20 cellular contexts compared by ENCODE assay signal in the genomic region with DNA sequence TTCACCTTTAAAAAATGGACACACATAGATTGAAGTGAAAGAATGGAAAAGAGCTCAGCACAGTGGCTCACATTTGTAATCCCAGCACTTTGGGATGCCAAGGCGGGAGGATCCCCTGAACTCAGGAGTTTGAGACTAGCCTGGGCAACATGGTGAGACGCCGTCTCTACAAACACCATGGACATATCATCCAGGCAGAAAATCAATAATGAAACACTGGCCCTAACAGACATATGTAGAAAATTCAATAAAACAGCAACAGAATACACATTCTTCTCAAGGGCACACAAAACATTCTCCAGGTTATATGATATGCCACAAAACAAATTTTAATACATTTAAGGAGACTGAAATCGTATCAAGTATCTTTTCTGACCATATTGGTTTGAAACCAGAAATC. TPM values are rescaled to one million over a fixed set of nuclear protein-coding genes. Genes with fewer than 3 reads are reported as not detected.
A peak's percentile ranks its signal among the peaks of the same experiment; 100 is the strongest.
DNase-seq lines count a peak whose midpoint lies in the region; ATAC-seq, FAIRE-seq and TF ChIP-seq lines count a peak whose summit lies in the region.
"Had no signal": no experiment of that assay in that cellular context is flagged by ENCODE, and none has a peak within 500 bp of the region (broad histone marks: within the 10 kb centered on the region; RNA-seq: fewer than 3 reads in every experiment).

No MANE protein-coding gene starts in this region.

- peaks cover 44% of the 10 kb centered on the region for H3K4me1 Mint-ChIP-seq in central memory CD8-positive, alpha-beta T cell
- H3K4me1 Mint-ChIP-seq: GM23338, H9 had no signal

- H3K9me3 Mint-ChIP-seq in central memory CD8-positive, alpha-beta T cell: no peaks in the 10 kb centered on the region
- H3K9me3 Mint-ChIP-seq: CD4-positive, alpha-beta T cell; CD8-positive, alpha-beta memory T cell; GM23338; H9 had no signal

- no peak overlapping the region for H3K9ac ChIP-seq in HepG2 (ENCODE audit: insufficient read depth, low read depth, low read length)
- H3K9ac ChIP-seq: BLaER1 had no signal

- no peaks in the 10 kb centered on the region for H3K27me3 Mint-ChIP-seq in central memory CD8-positive, alpha-beta T cell
- H3K27me3 Mint-ChIP-seq: B cell; CD4-positive, alpha-beta T cell; CD8-positive, alpha-beta memory T cell had no signal

- in situ Hi-C loops in HepG2 (cut with HindIII; ENCODE audit: extremely low pct_ligation_motif_present, low pct_unique_long_range_greater_than_20kb): no loop called here

- FAIRE-seq in HepG2 (lab: Jason Lieb, UNC): no peak
- FAIRE-seq: GM12891 had no signal

- peaks cover 15% of the 10 kb centered on the region for H3K4me1 ChIP-seq in HepG2 (ENCODE audit: insufficient read depth, low read length)
- no peaks in the 10 kb centered on the region for H3K4me1 ChIP-seq in right lobe of liver
- H3K4me1 ChIP-seq: BLaER1 had no signal

- ATAC-seq in HepG2 (peak; percentile 52; the same call in 1 of the 3 replicates), right lobe of liver (no peak), HG03571 (IDR thresholded peaks at IDR 0.05; ENCODE audit: unreplicated experiment) (no peak)
- ATAC-seq in central memory CD8-positive, alpha-beta T cell (replicated peaks; ENCODE audit: extremely low read depth, poor library complexity, severe bottlenecking): no peak
- ATAC-seq: GM23338, HCT116 had no signal

- TF ChIP-seq CTCF in HepG2 (CRISPR knock-in tag; IDR thresholded peaks at IDR 0.05) (no peak), right lobe of liver (IDR thresholded peaks at IDR 0.05) (no peak)

- H3K9me3 ChIP-seq in HepG2 (ENCODE audit: low read length) (no peaks in the 10 kb centered on the region), right lobe of liver (no peaks in the 10 kb centered on the region)
- H3K9me3 ChIP-seq: BLaER1 had no signal

- no peak overlapping the region for H3K4me3 Mint-ChIP-seq in central memory CD8-positive, alpha-beta T cell
- H3K4me3 Mint-ChIP-seq: B cell; CD4-positive, alpha-beta T cell; CD8-positive, alpha-beta memory T cell; GM23338; H9 had no signal

- H3K4me3 ChIP-seq in HepG2 (replicated peaks in 1 of 3; ENCODE audit: insufficient read depth in 1 of 3, low read depth in 2 of 3, low read length in 3 of 3) (no peak overlapping the region), right lobe of liver (no peak overlapping the region)
- H3K4me3 ChIP-seq: BLaER1, GM23338 had no signal

- peaks cover 28% of the 10 kb centered on the region for H3K36me3 Mint-ChIP-seq in central memory CD8-positive, alpha-beta T cell (ENCODE audit: insufficient read depth)

- no peak for TF ChIP-seq RAD21 in HepG2 (CRISPR knock-in tag; IDR thresholded peaks at IDR 0.05)

- peak overlapping the region; percentile 24 for H3K27ac Mint-ChIP-seq in central memory CD8-positive, alpha-beta T cell (ENCODE audit: low read depth)
- H3K27ac Mint-ChIP-seq: B cell; CD4-positive, alpha-beta T cell; GM23338; H9 had no signal

- DNase-seq in NCI-H146 (lab: John Stamatoyannopoulos, UW) (peak; percentile 30), NCI-H146 treated with DMSO at 0.1 percent for 48 hours (lab: John Stamatoyannopoulos, UW; ENCODE audit: unreplicated experiment) (no peak), HepG2 (ENCODE audit: low spot score) (no peak), right lobe of liver (no peak)
- DNase-seq in central memory CD8-positive, alpha-beta T cell (ENCODE audit: low spot score in 2 of 2): no peak
- DNase-seq: Calu3; CD4-positive, alpha-beta T cell; CD8-positive, alpha-beta memory T cell; DMS53; DMS79 treated with DMSO at 0.1 percent for 48 hours; GF-D8; H9 had no signal

- intact Hi-C loops in HepG2 (cut with micrococcal nuclease; ENCODE audit: unreplicated experiment) (no loop called here), right lobe of liver (cut with DNase I) (no loop called here)

- POLR2A ChIA-PET in HepG2 (lab: Yijun Ruan, JAX): no interaction called here

- H3K79me2 ChIP-seq in HepG2 (ENCODE audit: insufficient read depth, low read length): no peaks in the 10 kb centered on the region

- H3K27me3 ChIP-seq in HepG2 (ENCODE audit: control insufficient read depth in 1 of 2, insufficient read depth in 2 of 2, low read length in 2 of 2) (no peaks in the 10 kb centered on the region), right lobe of liver (no peaks in the 10 kb centered on the region)
- H3K27me3 ChIP-seq: BLaER1 had no signal

- H3K27ac ChIP-seq in HepG2 (ENCODE audit: extremely low read length, insufficient read depth, low read length): no peak overlapping the region
- no peak overlapping the region for H3K27ac ChIP-seq in right lobe of liver
- H3K27ac ChIP-seq: 22Rv1, BLaER1, C4-2B had no signal

- TF ChIP-seq EP300 in HepG2 (IDR thresholded peaks at IDR 0.05; ENCODE audit: low read depth in 2 of 2, low read length in 2 of 2) (no peak), HepG2 (CRISPR knock-in tag; IDR thresholded peaks at IDR 0.05; ENCODE audit: borderline replicate concordance) (no peak)

- TF ChIP-seq POLR2A in HepG2 (IDR thresholded peaks at IDR 0.05; ENCODE audit: insufficient read depth in 1 of 2, low read depth in 2 of 2, low read length in 2 of 2) (no peak), right lobe of liver (IDR thresholded peaks at IDR 0.05) (no peak)

- no peak overlapping the region for H3K4me2 ChIP-seq in HepG2 (ENCODE audit: low read depth, low read length)
- H3K4me2 ChIP-seq: BLaER1, GM23338 had no signal

- BruUV-seq in HepG2 (replicated peaks; lab: Mats Ljungman, UMichigan): no TSS peak

- WGBS in HepG2 (ENCODE audit: low lambda C conversion rate): 87% methylated on average over 4 of the region's 4 CpGs
- whole genome bisulfite sequencing in right lobe of liver (ENCODE audit: insufficient coverage, low coverage, low lambda C conversion rate, missing lambda C conversion rate): 88% methylated on average over 4 of the region's 4 CpGs

- H4K20me1 ChIP-seq in HepG2 (ENCODE audit: insufficient read depth, low read length): no peaks in the 10 kb centered on the region
- H4K20me1 ChIP-seq: BLaER1 had no signal

- CTCF ChIA-PET in HepG2 (lab: Yijun Ruan, JAX; ENCODE audit: low intra/inter-chr PET ratio, low total read pairs): no interaction called here

- H2AFZ ChIP-seq in HepG2 (ENCODE audit: low read length): no peak overlapping the region
- H2AFZ ChIP-seq: GM23338 had no signal

- peaks cover 0 to 3% of the 10 kb centered on the region in 2 experiments; a peak in 3 of 5 replicates for H3K36me3 ChIP-seq in HepG2 (replicated peaks in 1 of 2; ENCODE audit: control insufficient read depth in 1 of 2, insufficient read depth in 2 of 2, low read length in 2 of 2)
- H3K36me3 ChIP-seq in right lobe of liver: peaks cover 0 to 16% (median 0%) of the 10 kb centered on the region in 4 donors

TF ChIP-seq in HepG2, 621 proteins besides CTCF, POLR2A, EP300 and RAD21:
- peak; percentile 91 for TF ChIP-seq KAT2B (IDR thresholded peaks at IDR 0.05; ENCODE audit: borderline replicate concordance, low read depth, low read length)
- no peak for TF ChIP-seq ZNF678 (CRISPR knock-in tag; IDR thresholded peaks at IDR 0.05)
- peak; percentile 76 for TF ChIP-seq ONECUT2 (CRISPR knock-in tag; IDR thresholded peaks at IDR 0.05)
TF ChIP-seq in HepG2: peak in this region for 2.

RNA-seq across cellular contexts. Expression of gene WASHC3, which starts 7.4 kb away (rescaled TPM):
- total RNA-seq in HepG2 (2016; rRNA removed; fragmentation: Illumina TruSeq; extraction: Trizol) (32.7 and 40.5 TPM in 2 replicates), right lobe of liver (10 to 100 TPM; 13.0 to 35.3 (median 22.6) TPM)
- 16.5 and 22.9 TPM in 2 replicates for total RNA-seq in HepG2 (2016; cell fraction: cytosol; rRNA removed; fragmentation: Illumina TruSeq; extraction: Trizol; ENCODE audit: low read depth)
- total RNA-seq in HepG2 (2016; cell fraction: insoluble cytoplasmic fraction; rRNA removed; fragmentation: Illumina TruSeq; extraction: Trizol): 32.7 and 45.6 TPM in 2 replicates
- total RNA-seq in HepG2 (2016; cell fraction: membrane; rRNA removed; fragmentation: Illumina TruSeq; extraction: Trizol): 15.4 and 17.0 TPM in 2 replicates
- total RNA-seq in HepG2 (2016; cell fraction: nucleus; rRNA removed; fragmentation: Illumina TruSeq; extraction: Trizol): 23.2 and 28.9 TPM in 2 replicates
- polyA plus RNA-seq in HepG2 (2011; rRNA removed): 36.0 and 47.3 TPM in 2 replicates
- 26.2 and 34.9 TPM in 2 replicates for polyA plus RNA-seq in HepG2 (2011; cell fraction: cytosol; rRNA removed)
- polyA plus RNA-seq in HepG2 (2011; cell fraction: nucleus; rRNA removed): 18.6 and 22.7 TPM in 2 replicates
- 23.8 and 31.6 TPM in 2 replicates for polyA plus RNA-seq in HepG2 (2012)
- polyA plus RNA-seq in HepG2 (2016; cell fraction: cytosol; fragmentation: Illumina TruSeq; extraction: Trizol; ENCODE audit: low read depth): 13.0 and 15.0 TPM in 2 replicates
- 38.9 and 43.9 TPM in 2 replicates for polyA plus RNA-seq in HepG2 (2016; cell fraction: insoluble cytoplasmic fraction; fragmentation: Illumina TruSeq; extraction: Trizol; ENCODE audit: low read depth)
- polyA plus RNA-seq in HepG2 (2016; cell fraction: membrane; fragmentation: Illumina TruSeq; extraction: Trizol; ENCODE audit: low read depth): 13.8 and 15.7 TPM in 2 replicates
- polyA plus RNA-seq in HepG2 (2016; cell fraction: nucleus; fragmentation: Illumina TruSeq; extraction: Trizol; ENCODE audit: insufficient read depth, low read depth): 24.6 and 25.4 TPM in 2 replicates
- 9.5 and 16.6 TPM in 2 replicates for polyA minus RNA-seq in HepG2 (2011; rRNA and poly(A)+ RNA removed; ENCODE audit: low replicate concordance)
- 14.0 and 14.1 TPM in 2 replicates for polyA minus RNA-seq in HepG2 (2011; cell fraction: cytosol; rRNA and poly(A)+ RNA removed)
- polyA minus RNA-seq in HepG2 (2011; cell fraction: nucleus; rRNA and poly(A)+ RNA removed): 27.4 and 42.3 TPM in 2 replicates
